31 cellular contexts compared by ENCODE assay signal in the genomic region with DNA sequence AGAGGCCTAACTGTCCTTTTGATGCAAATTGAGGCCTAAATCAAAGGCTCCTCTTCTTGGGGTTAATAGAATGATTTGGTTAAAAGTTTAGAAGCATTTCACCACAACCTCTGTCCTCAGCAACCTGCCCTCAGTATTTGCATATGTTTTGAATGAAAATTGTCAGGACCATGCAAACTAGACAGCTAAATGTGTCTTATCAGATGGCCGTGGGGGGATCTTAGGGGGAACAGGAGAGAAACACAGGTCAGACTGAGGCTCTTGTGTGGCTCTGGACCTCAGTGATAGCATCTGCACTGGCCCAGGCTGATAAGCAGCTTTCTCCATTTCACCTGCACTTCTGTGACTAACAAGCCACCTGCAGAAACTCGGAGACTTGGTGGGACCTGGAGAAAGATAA. TPM values are rescaled to one million over a fixed set of nuclear protein-coding genes. Genes with fewer than 3 reads are reported as not detected.
DNase-seq lines count a peak whose midpoint lies in the region; ATAC-seq and TF ChIP-seq lines count a peak whose summit lies in the region.
"Had no signal": no experiment of that assay in that cellular context is flagged by ENCODE, and none has a peak within 500 bp of the region (broad histone marks: within the 10 kb centered on the region; RNA-seq: fewer than 3 reads in every experiment).

No MANE protein-coding gene starts in this region.

- POLR2A ChIA-PET in naive thymus-derived CD4-positive, alpha-beta T cell (lab: Charles Lee), result no interaction called here

- no peaks in the 10 kb centered on the region for H3K36me3 ChIP-seq in lower lobe of right lung
- no peaks in the 10 kb centered on the region for H3K36me3 ChIP-seq in BE2C
- no peaks in the 10 kb centered on the region for H3K36me3 ChIP-seq in upper lobe of right lung
- no peaks in the 10 kb centered on the region for H3K36me3 ChIP-seq in naive thymus-derived CD4-positive, alpha-beta T cell (ENCODE audit: control insufficient read depth in 2 of 3, insufficient read depth in 3 of 3, low read length in 3 of 3)

- no peak for TF ChIP-seq CTCF in lower lobe of right lung (IDR thresholded peaks at IDR 0.05)
- TF ChIP-seq CTCF in BE2C (IDR thresholded peaks at IDR 0.05; ENCODE audit: low read depth, low read length), result no peak
- no peak for TF ChIP-seq CTCF in upper lobe of right lung (IDR thresholded peaks at IDR 0.05)

- CTCF ChIA-PET in naive thymus-derived CD4-positive, alpha-beta T cell (lab: Charles Lee), result no interaction called here

- H3K27me3 ChIP-seq in lower lobe of right lung (ENCODE audit: low read depth) (no peaks in the 10 kb centered on the region), BE2C (no peaks in the 10 kb centered on the region), upper lobe of right lung (no peaks in the 10 kb centered on the region)
- no peaks in the 10 kb centered on the region for H3K27me3 ChIP-seq in naive thymus-derived CD4-positive, alpha-beta T cell (ENCODE audit: control insufficient read depth in 2 of 2, insufficient read depth in 2 of 2, low read length in 2 of 2)

- DNase-seq in ELF-1 (ENCODE audit: low read depth, low spot score), result peak; percentile 28
- DNase-seq in SK-N-DZ (ENCODE audit: low spot score), result peak; percentile 74
- DNase-seq in lower lobe of right lung, result no peak
- no peak for DNase-seq in BE2C
- no peak for DNase-seq in upper lobe of right lung
- no peak for DNase-seq in naive thymus-derived CD4-positive, alpha-beta T cell
- DNase-seq: activated CD4-positive, alpha-beta T cell treated with anti-CD3 and anti-CD28 coated beads, Interleukin-2, amount 10 ng/mL, durations not matched to agents 24 days and 14 days; activated naive CD4-positive, alpha-beta T cell treated with anti-CD3 and anti-CD28 coated beads for 36 hours; amniotic stem cell; CD4-positive, alpha-beta memory T cell; effector CD8-positive, alpha-beta T cell; erythroblast; foreskin fibroblast; GDM1; KBM-7; mesendoderm; nucleus accumbens; retina; RPMI8226; stimulated activated CD4-positive, alpha-beta T cell treated with anti-CD3 and anti-CD28 coated beads, Interleukin-2, amount 100 ng/mL, for 24 hours had no signal

- H3K4me3 ChIP-seq in lower lobe of right lung (no peak overlapping the region), BE2C (ENCODE audit: low read depth, low read length) (no peak overlapping the region), upper lobe of right lung (no peak overlapping the region)
- no peak overlapping the region for H3K4me3 ChIP-seq in naive thymus-derived CD4-positive, alpha-beta T cell (ENCODE audit: low read length)
- H3K4me3 ChIP-seq: SK-N-MC, smooth muscle cell had no signal

- peaks cover 0 to 7% (median 0%) of the 10 kb centered on the region in 5 donors for H3K27me3 Mint-ChIP-seq in naive thymus-derived CD4-positive, alpha-beta T cell

- H3K36me3 Mint-ChIP-seq in naive thymus-derived CD4-positive, alpha-beta T cell, result no peaks in the 10 kb centered on the region
- H3K36me3 Mint-ChIP-seq: CD4-positive, alpha-beta memory T cell had no signal

- ATAC-seq in GM19397 (IDR thresholded peaks at IDR 0.05; ENCODE audit: unreplicated experiment) (peak; percentile 46), HG03280 (IDR thresholded peaks at IDR 0.05; ENCODE audit: unreplicated experiment) (peak; percentile 46), lower lobe of right lung (no peak), upper lobe of right lung (no peak)
- ATAC-seq in naive thymus-derived CD4-positive, alpha-beta T cell, result no peak

- H3K27ac ChIP-seq in lower lobe of right lung, result no peak overlapping the region
- no peak overlapping the region for H3K27ac ChIP-seq in upper lobe of right lung
- no peak overlapping the region for H3K27ac ChIP-seq in naive thymus-derived CD4-positive, alpha-beta T cell (ENCODE audit: low read depth, low read length)
- H3K27ac ChIP-seq: SK-N-MC, VCaP had no signal

- H3K4me1 ChIP-seq in lower lobe of right lung (no peaks in the 10 kb centered on the region), BE2C (no peaks in the 10 kb centered on the region), upper lobe of right lung (peaks cover 13% of the 10 kb centered on the region)
- no peaks in the 10 kb centered on the region for H3K4me1 ChIP-seq in naive thymus-derived CD4-positive, alpha-beta T cell (ENCODE audit: control insufficient read depth in 2 of 2, insufficient read depth in 2 of 2, low read length in 2 of 2)

- no peaks in the 10 kb centered on the region for H3K9me3 Mint-ChIP-seq in naive thymus-derived CD4-positive, alpha-beta T cell
- H3K9me3 Mint-ChIP-seq: activated CD4-positive, alpha-beta T cell treated with anti-CD3 and anti-CD28 coated beads, Interleukin-2, amount 10 ng/mL, durations not matched to agents 24 days and 14 days; activated naive CD4-positive, alpha-beta T cell treated with anti-CD3 and anti-CD28 coated beads for 36 hours had no signal

- no peak overlapping the region for H3K27ac Mint-ChIP-seq in naive thymus-derived CD4-positive, alpha-beta T cell
- H3K27ac Mint-ChIP-seq: activated CD4-positive, alpha-beta T cell treated with anti-CD3 and anti-CD28 coated beads, Interleukin-2, amount 10 ng/mL, durations not matched to agents 24 days and 14 days; activated naive CD4-positive, alpha-beta T cell treated with anti-CD3 and anti-CD28 coated beads for 36 hours; CD4-positive, alpha-beta memory T cell had no signal

- H3K4me1 Mint-ChIP-seq in naive thymus-derived CD4-positive, alpha-beta T cell, result no peaks in the 10 kb centered on the region
- H3K4me1 Mint-ChIP-seq: activated CD4-positive, alpha-beta T cell treated with anti-CD3 and anti-CD28 coated beads, Interleukin-2, amount 10 ng/mL, durations not matched to agents 24 days and 14 days; CD4-positive, alpha-beta memory T cell had no signal

- no peak overlapping the region for H3K4me3 Mint-ChIP-seq in naive thymus-derived CD4-positive, alpha-beta T cell
- H3K4me3 Mint-ChIP-seq: activated CD4-positive, alpha-beta T cell treated with anti-CD3 and anti-CD28 coated beads, Interleukin-2, amount 10 ng/mL, durations not matched to agents 24 days and 14 days; activated naive CD4-positive, alpha-beta T cell treated with anti-CD3 and anti-CD28 coated beads for 36 hours; CD4-positive, alpha-beta memory T cell had no signal

- H3K9me3 ChIP-seq in lower lobe of right lung (no peaks in the 10 kb centered on the region), BE2C (no peaks in the 10 kb centered on the region; the same call in 1 of the 2 replicates), upper lobe of right lung (no peaks in the 10 kb centered on the region)
- no peaks in the 10 kb centered on the region for H3K9me3 ChIP-seq in naive thymus-derived CD4-positive, alpha-beta T cell (ENCODE audit: control insufficient read depth in 2 of 3, low read length in 3 of 3)

- intact Hi-C loops in lower lobe of right lung (cut with DNase I), result no loop called here
- intact Hi-C loops in upper lobe of right lung (cut with DNase I), result no loop called here
- intact Hi-C loops in naive thymus-derived CD4-positive, alpha-beta T cell (cut with micrococcal nuclease), result no loop called here

RNA-seq across cellular contexts. Expression of a gene that starts 49.0 kb away (rescaled TPM):
- not detected in 2 replicates for polyA plus RNA-seq in SK-N-DZ (2014; cell fraction: cytosol; rRNA removed)
- polyA plus RNA-seq in SK-N-DZ (2014; cell fraction: nucleus; rRNA removed), result not detected in 2 replicates
- total RNA-seq in lower lobe of right lung, result not detected
- polyA plus RNA-seq in BE2C (2012; ENCODE audit: insufficient read depth, insufficient read length, low read depth), result not detected
- total RNA-seq in upper lobe of right lung, result not detected
- under 1 TPM in 2 of 5 experiments, not detected in 3; 0.13 to 0.29 TPM for total RNA-seq in naive thymus-derived CD4-positive, alpha-beta T cell
- not detected for polyA plus RNA-seq in naive thymus-derived CD4-positive, alpha-beta T cell
- total RNA-seq: A172; activated naive CD4-positive, alpha-beta T cell treated with anti-CD3 and anti-CD28 coated beads for 36 hours; CD4-positive, alpha-beta memory T cell; HT1080; myocyte; smooth muscle cell; subcutaneous adipose tissue; T-helper 2 cell treated with Interferon-gamma antibody and Interleukin-4, amounts not matched to agents 100 ng/mL and 5 ng/mL, for 36 hours; ureter had no signal
- polyA plus RNA-seq: CD4-positive, alpha-beta memory T cell; smooth muscle cell had no signal

Comparison
In these comparisons a context has a peak if more than half of its experiments do, and no peak if none do; other contexts are left out.
1. DNase-seq: peak in ELF-1 (single experiment) and SK-N-DZ (single experiment); none in lower lobe of right lung (single experiment), BE2C (single experiment), upper lobe of right lung (single experiment) and naive thymus-derived CD4-positive, alpha-beta T cell (0 of 9).
2. ATAC-seq: peak in GM19397 (single experiment) and HG03280 (single experiment); none in lower lobe of right lung (0 of 2), upper lobe of right lung (single experiment) and naive thymus-derived CD4-positive, alpha-beta T cell (single experiment).